24 cellular contexts compared by ENCODE assay signal in the genomic region with DNA sequence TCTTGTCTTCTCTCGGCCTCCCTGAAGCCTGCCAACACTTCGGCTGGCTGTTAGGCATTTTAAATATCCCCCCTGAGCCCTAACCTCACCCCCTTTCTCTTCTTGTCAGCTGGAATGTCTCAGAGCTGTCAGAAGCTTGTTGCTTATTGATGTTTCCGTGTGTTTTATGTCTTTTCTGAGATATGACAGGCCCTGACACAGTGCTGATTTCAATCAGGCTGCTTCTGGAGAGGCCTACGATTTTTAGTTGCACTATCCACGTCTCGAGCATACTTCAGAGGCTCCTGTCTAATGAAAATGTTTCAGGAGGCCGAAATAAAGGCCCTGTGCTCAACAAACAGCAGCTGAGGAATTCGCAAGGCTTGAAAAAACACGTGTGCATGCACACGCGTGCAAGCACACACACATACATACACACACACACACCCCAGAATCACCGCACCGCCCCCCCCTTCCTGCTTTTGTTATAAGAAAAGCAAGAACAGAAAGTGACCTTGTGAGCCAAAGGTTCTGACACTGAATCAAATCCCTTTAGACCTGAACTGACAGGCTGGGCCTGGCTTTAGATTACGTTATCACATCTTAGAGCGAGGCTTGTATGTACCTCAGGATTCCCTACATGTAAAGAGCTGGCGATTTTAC.
DNase-seq lines count a peak whose midpoint lies in the region; ATAC-seq and TF ChIP-seq lines count a peak whose summit lies in the region.
"Had no signal": no experiment of that assay in that cellular context is flagged by ENCODE, and none has a peak within 500 bp of the region (broad histone marks: within the 10 kb centered on the region; RNA-seq: fewer than 3 reads in every experiment).

No MANE protein-coding gene starts in this region.

- no peaks in the 10 kb centered on the region for H4K20me1 ChIP-seq in neural progenitor cell (ENCODE audit: low read depth)

- no peak overlapping the region for H3K4me3 Mint-ChIP-seq in neural progenitor cell
- H3K4me3 Mint-ChIP-seq: activated CD4-positive, alpha-beta T cell treated with anti-CD3 and anti-CD28 coated beads, Interleukin-2, amount 10 ng/mL, durations not matched to agents 7 days and 5 days; activated CD8-positive, alpha-beta memory T cell treated with anti-CD3 and anti-CD28 coated beads, Interleukin-2, amount 10 ng/mL, durations not matched to agents 7 days and 5 days; activated naive CD8-positive, alpha-beta T cell; activated T-helper 1 cell treated with anti-CD3 and anti-CD28 coated beads, Interleukin-12 subunit alpha, Interleukin-12 subunit beta, Interleukin-2, Interleukin-4 antibody, amounts not matched to agents 30 ng/mL and 10 ng/mL and 1 ng/mL, durations not matched to agents 14 hours and 24 hours and 36 hours; memory B cell; naive B cell; stimulated activated naive B cell treated with anti-CD40 and anti-IgM and Interleukin-4, amounts not matched to agents 10 μg/mL and 1 μg/mL and 100 μg/mL, for 72 hours; T-helper 17 cell had no signal

- H3F3A ChIP-seq in neural progenitor cell (ENCODE audit: low read depth): no peaks in the 10 kb centered on the region

- peak overlapping the region; percentile 48 for H3K27ac Mint-ChIP-seq in neural progenitor cell
- H3K27ac Mint-ChIP-seq: activated CD4-positive, alpha-beta T cell treated with anti-CD3 and anti-CD28 coated beads, Interleukin-2, amount 10 ng/mL, durations not matched to agents 7 days and 5 days; activated CD8-positive, alpha-beta memory T cell treated with anti-CD3 and anti-CD28 coated beads, Interleukin-2, amount 10 ng/mL, durations not matched to agents 7 days and 5 days; activated naive CD8-positive, alpha-beta T cell; activated T-helper 1 cell treated with anti-CD3 and anti-CD28 coated beads, Interleukin-12 subunit alpha, Interleukin-12 subunit beta, Interleukin-2, Interleukin-4 antibody, amounts not matched to agents 30 ng/mL and 10 ng/mL and 1 ng/mL, durations not matched to agents 14 hours and 24 hours and 36 hours; memory B cell; naive B cell; progenitor cell of endocrine pancreas; stimulated activated naive B cell treated with anti-CD40 and anti-IgM and Interleukin-4, amounts not matched to agents 10 μg/mL and 1 μg/mL and 100 μg/mL, for 72 hours; T-helper 17 cell had no signal

- TF ChIP-seq CTCF in neural progenitor cell (IDR thresholded peaks at IDR 0.05) (no peak), omental fat pad (IDR thresholded peaks at IDR 0.05) (no peak)

- H3K27me3 ChIP-seq in neural progenitor cell: no peaks in the 10 kb centered on the region
- H3K27me3 ChIP-seq: esophagus squamous epithelium, SJCRH30 had no signal

- peaks cover 8% of the 10 kb centered on the region for H3K4me1 ChIP-seq in neural progenitor cell
- H3K4me1 ChIP-seq: esophagus squamous epithelium had no signal

- no peaks in the 10 kb centered on the region for H3K9me3 ChIP-seq in neural progenitor cell (ENCODE audit: low read depth)
- H3K9me3 ChIP-seq: esophagus squamous epithelium, SJCRH30 had no signal

- H3K36me3 Mint-ChIP-seq in neural progenitor cell: no peaks in the 10 kb centered on the region
- H3K36me3 Mint-ChIP-seq: activated CD8-positive, alpha-beta memory T cell treated with anti-CD3 and anti-CD28 coated beads, Interleukin-2, amount 10 ng/mL, durations not matched to agents 7 days and 5 days; activated naive CD8-positive, alpha-beta T cell; memory B cell; naive B cell; stimulated activated naive B cell treated with anti-CD40 and anti-IgM and Interleukin-4, amounts not matched to agents 10 μg/mL and 1 μg/mL and 100 μg/mL, for 72 hours had no signal

- H3K27ac ChIP-seq in neural progenitor cell: no peak overlapping the region
- H3K27ac ChIP-seq: esophagus squamous epithelium, SJCRH30 had no signal

- no peak overlapping the region for H3K9ac ChIP-seq in neural progenitor cell

- intact Hi-C loops in Right ventricle myocardium inferior (cut with DNase I): no loop called here
- intact Hi-C loops in cardiac septum (cut with DNase I): no loop called here
- intact Hi-C loops in left cardiac atrium (cut with DNase I): no loop called here

- H3K79me2 ChIP-seq in neural progenitor cell (ENCODE audit: low read depth): no peaks in the 10 kb centered on the region

- DNase-seq in Right ventricle myocardium inferior (ENCODE audit: missing footprints): peak; percentile 73
- no peak for DNase-seq in cardiac septum (ENCODE audit: low spot score)
- peak; percentile 36 for DNase-seq in left cardiac atrium
- no peak for DNase-seq in neural progenitor cell (ENCODE audit: low spot score)
- DNase-seq in activated gamma-delta T cell (lab: John Stamatoyannopoulos, UW): no peak
- no peak for DNase-seq in omental fat pad (ENCODE audit: low spot score)
- DNase-seq in DMS79 treated with DMSO at 0.1 percent for 48 hours (lab: John Stamatoyannopoulos, UW): no peak
- no peak for DNase-seq in DMS114 treated with DMSO at 0.1 percent for 48 hours (lab: John Stamatoyannopoulos, UW; ENCODE audit: unreplicated experiment)
- DNase-seq: activated CD4-positive, alpha-beta T cell treated with anti-CD3 and anti-CD28 coated beads, Interleukin-2, amount 10 ng/mL, durations not matched to agents 7 days and 5 days; activated CD8-positive, alpha-beta memory T cell treated with anti-CD3 and anti-CD28 coated beads, Interleukin-2, amount 10 ng/mL, durations not matched to agents 7 days and 5 days; effector memory CD4-positive, alpha-beta T cell; esophagus squamous epithelium; naive B cell; NCI-H1092; NCI-H1930; NCI-H226; SJCRH30; small intestine; stimulated activated naive B cell treated with anti-CD40 and anti-IgM and Interleukin-4, amounts not matched to agents 10 μg/mL and 1 μg/mL and 100 μg/mL, for 72 hours; T-helper 17 cell had no signal

- ATAC-seq in Right ventricle myocardium inferior: peak; percentile 39
- ATAC-seq in left cardiac atrium: peak; percentile 16 to 24
- no peak for ATAC-seq in omental fat pad (ENCODE audit: low FRiP score)
- ATAC-seq: activated CD8-positive, alpha-beta memory T cell treated with anti-CD3 and anti-CD28 coated beads, Interleukin-2, amount 10 ng/mL, durations not matched to agents 7 days and 5 days; stimulated activated naive B cell treated with anti-CD40 and anti-IgM and Interleukin-4, amounts not matched to agents 10 μg/mL and 1 μg/mL and 100 μg/mL, for 72 hours; T-helper 17 cell had no signal

- H3K36me3 ChIP-seq in neural progenitor cell: no peaks in the 10 kb centered on the region
- H3K36me3 ChIP-seq: esophagus squamous epithelium, SJCRH30 had no signal

- no peak overlapping the region for H3K4me2 ChIP-seq in neural progenitor cell

- no peaks in the 10 kb centered on the region for H3K9me3 Mint-ChIP-seq in neural progenitor cell
- H3K9me3 Mint-ChIP-seq: activated CD4-positive, alpha-beta T cell treated with anti-CD3 and anti-CD28 coated beads, Interleukin-2, amount 10 ng/mL, durations not matched to agents 7 days and 5 days; activated T-helper 1 cell treated with anti-CD3 and anti-CD28 coated beads, Interleukin-12 subunit alpha, Interleukin-12 subunit beta, Interleukin-2, Interleukin-4 antibody, amounts not matched to agents 30 ng/mL and 10 ng/mL and 1 ng/mL, durations not matched to agents 14 hours and 24 hours and 36 hours; stimulated activated naive B cell treated with anti-CD40 and anti-IgM and Interleukin-4, amounts not matched to agents 10 μg/mL and 1 μg/mL and 100 μg/mL, for 72 hours had no signal

- peaks cover 4% of the 10 kb centered on the region for H3K27me3 Mint-ChIP-seq in neural progenitor cell (ENCODE audit: insufficient read depth, low read depth)
- H3K27me3 Mint-ChIP-seq: activated CD4-positive, alpha-beta T cell treated with anti-CD3 and anti-CD28 coated beads, Interleukin-2, amount 10 ng/mL, durations not matched to agents 7 days and 5 days; activated CD8-positive, alpha-beta memory T cell treated with anti-CD3 and anti-CD28 coated beads, Interleukin-2, amount 10 ng/mL, durations not matched to agents 7 days and 5 days; memory B cell; naive B cell; stimulated activated naive B cell treated with anti-CD40 and anti-IgM and Interleukin-4, amounts not matched to agents 10 μg/mL and 1 μg/mL and 100 μg/mL, for 72 hours; T-helper 17 cell had no signal

- H3K4me1 Mint-ChIP-seq in neural progenitor cell: peaks cover 20% of the 10 kb centered on the region
- H3K4me1 Mint-ChIP-seq: activated CD4-positive, alpha-beta T cell treated with anti-CD3 and anti-CD28 coated beads, Interleukin-2, amount 10 ng/mL, durations not matched to agents 7 days and 5 days; activated CD8-positive, alpha-beta memory T cell treated with anti-CD3 and anti-CD28 coated beads, Interleukin-2, amount 10 ng/mL, durations not matched to agents 7 days and 5 days; memory B cell; naive B cell; stimulated activated naive B cell treated with anti-CD40 and anti-IgM and Interleukin-4, amounts not matched to agents 10 μg/mL and 1 μg/mL and 100 μg/mL, for 72 hours; T-helper 17 cell had no signal

- no peak overlapping the region for H3K4me3 ChIP-seq in neural progenitor cell
- H3K4me3 ChIP-seq: esophagus squamous epithelium, SJCRH30 had no signal

- H2AFZ ChIP-seq in neural progenitor cell (replicated peaks): no peak overlapping the region

Comparison
In these comparisons a context has a peak if more than half of its experiments do, and no peak if none do; other contexts are left out.
1. DNase-seq: peak in Right ventricle myocardium inferior (single experiment) and left cardiac atrium (single experiment); none in cardiac septum (single experiment), neural progenitor cell (single experiment), activated gamma-delta T cell (single experiment), omental fat pad (single experiment), DMS79 treated with DMSO at 0.1 percent for 48 hours (single experiment) and DMS114 treated with DMSO at 0.1 percent for 48 hours (single experiment).